ENCODE assay signal across 8 cellular contexts in genomic region chr10:132654708-132655661, GRCh38.
A peak's percentile ranks its signal among the peaks of the same experiment; 100 is the strongest.
DNase-seq lines count a peak whose midpoint lies in the region; ATAC-seq and TF ChIP-seq lines count a peak whose summit lies in the region.

No MANE protein-coding gene starts in this region.

- peaks cover 0 to 1% (median 0%) of the 10 kb centered on the region in 7 donors for H3K9me3 Mint-ChIP-seq in CD4-positive, CD25-positive, alpha-beta regulatory T cell

- TF ChIP-seq CTCF in HEK293 (tag by site-specific recombination; IDR thresholded peaks at IDR 0.05): peak; percentile 90

- no peaks in the 10 kb centered on the region for H3K9me3 ChIP-seq in CD4-positive, CD25-positive, alpha-beta regulatory T cell (ENCODE audit: control insufficient read depth in 2 of 2, low read length in 2 of 2)
- no peaks in the 10 kb centered on the region for H3K9me3 ChIP-seq in HEK293 (ENCODE audit: control insufficient read depth, insufficient read depth, low read depth, low read length)

- POLR2A ChIA-PET in HEK293 (lab: Yijun Ruan, JAX): no interaction called here

- no peak overlapping the region for H3K4me3 Mint-ChIP-seq in CD4-positive, CD25-positive, alpha-beta regulatory T cell

- H3K4me1 ChIP-seq in CD4-positive, CD25-positive, alpha-beta regulatory T cell (ENCODE audit: control insufficient read depth, insufficient read depth, low read length, poor library complexity, severe bottlenecking): no peaks in the 10 kb centered on the region
- H3K4me1 ChIP-seq in HEK293 (ENCODE audit: control insufficient read depth, insufficient read depth, low read length): no peaks in the 10 kb centered on the region

- no peak overlapping the region for H3K4me3 ChIP-seq in CD4-positive, CD25-positive, alpha-beta regulatory T cell (ENCODE audit: low read depth, low read length)
- H3K4me3 ChIP-seq in HEK293 (ENCODE audit: low read depth, low read length): no peak overlapping the region

- no peaks in the 10 kb centered on the region for H3K36me3 ChIP-seq in CD4-positive, CD25-positive, alpha-beta regulatory T cell (ENCODE audit: control insufficient read depth, insufficient read depth, low read length)
- H3K36me3 ChIP-seq in HEK293 (ENCODE audit: control insufficient read depth in 2 of 2, insufficient read depth in 1 of 2, low read length in 2 of 2): peaks cover 0 to 12% of the 10 kb centered on the region in 2 experiments; a peak in 1 of 3 replicates

- peak overlapping the region in 1 of 3 donors; percentile 60 for H3K27ac Mint-ChIP-seq in CD4-positive, CD25-positive, alpha-beta regulatory T cell

- H3K36me3 Mint-ChIP-seq in CD4-positive, CD25-positive, alpha-beta regulatory T cell: peaks cover 18% of the 10 kb centered on the region

- no peaks in the 10 kb centered on the region for H3K27me3 ChIP-seq in CD4-positive, CD25-positive, alpha-beta regulatory T cell (ENCODE audit: control insufficient read depth, insufficient read depth, low read length)

- H3K27ac ChIP-seq in CD4-positive, CD25-positive, alpha-beta regulatory T cell (ENCODE audit: insufficient read depth, low read length, poor library complexity, severe bottlenecking): no peak overlapping the region
- no peak overlapping the region for H3K27ac ChIP-seq in HEK293 (ENCODE audit: extremely low read depth, low read depth, low read length)

- no peaks in the 10 kb centered on the region for H3K27me3 Mint-ChIP-seq in CD4-positive, CD25-positive, alpha-beta regulatory T cell

- DNase-seq in CD4-positive, CD25-positive, alpha-beta regulatory T cell: peak in 2 of 3 donors; percentile 41 to 45
- DNase-seq in RPMI8226 (peak; percentile 12), glomerular visceral epithelial cell (ENCODE audit: extremely low spot score) (peak; percentile 68), posterior vena cava (ENCODE audit: low spot score) (peak; percentile 87), NCI-H2081 (lab: John Stamatoyannopoulos, UW) (no peak), NCI-H446 treated with DMSO at 0.1 percent for 48 hours (lab: John Stamatoyannopoulos, UW) (no peak)
- peak; percentile 55 for DNase-seq in activated naive CD4-positive, alpha-beta T cell treated with Interleukin-2 at 50 U/mL for 16 hours

- peaks cover 0 to 4% (median 4%) of the 10 kb centered on the region in 4 donors for H3K4me1 Mint-ChIP-seq in CD4-positive, CD25-positive, alpha-beta regulatory T cell

- CTCF ChIA-PET in HEK293 (lab: Yijun Ruan, JAX): interaction anchor here (0.6 to 3.0 kb wide), 24 partner anchors 8 to 421 kb away, joined by 3 to 24 read pairs (median 3); no protein-coding TSS in a partner anchor

- intact Hi-C loops in posterior vena cava (cut with DNase I): loop anchor here in 1 of 2 donors (5.0 kb wide), 1 partner anchor 502 kb away; no protein-coding TSS in a partner anchor

- ATAC-seq in CD4-positive, CD25-positive, alpha-beta regulatory T cell (ENCODE audit: low read depth in 2 of 2): peak in 1 of 2 donors; percentile 41

TF ChIP-seq in HEK293, 187 proteins besides CTCF, POLR2A, EP300 and RAD21:
- no peak for TF ChIP-seq ZNF169 (tag by site-specific recombination; IDR thresholded peaks at IDR 0.05)
- TF ChIP-seq KLF8 (tag by site-specific recombination; IDR thresholded peaks at IDR 0.05): no peak
- TF ChIP-seq KLF1 (tag by site-specific recombination; IDR thresholded peaks at IDR 0.05): peak; percentile 24; the same call in 1 of the 2 replicates
- TF ChIP-seq, protein P1, sequence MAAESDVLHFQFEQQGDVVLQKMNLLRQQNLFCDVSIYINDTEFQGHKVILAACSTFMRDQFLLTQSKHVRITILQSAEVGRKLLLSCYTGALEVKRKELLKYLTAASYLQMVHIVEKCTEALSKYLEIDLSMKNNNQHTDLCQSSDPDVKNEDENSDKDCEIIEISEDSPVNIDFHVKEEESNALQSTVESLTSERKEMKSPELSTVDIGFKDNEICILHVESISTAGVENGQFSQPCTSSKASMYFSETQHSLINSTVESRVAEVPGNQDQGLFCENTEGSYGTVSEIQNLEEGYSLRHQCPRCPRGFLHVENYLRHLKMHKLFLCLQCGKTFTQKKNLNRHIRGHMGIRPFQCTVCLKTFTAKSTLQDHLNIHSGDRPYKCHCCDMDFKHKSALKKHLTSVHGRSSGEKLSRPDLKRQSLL (tag by site-specific recombination; IDR thresholded peaks at IDR 0.05): peak; percentile 68; the same call in 1 of the 2 replicates
- no peak for TF ChIP-seq MEIS1 (CRISPR knock-in tag; IDR thresholded peaks at IDR 0.05; ENCODE audit: borderline replicate concordance)
- no peak for TF ChIP-seq KLF7 (tag by site-specific recombination; IDR thresholded peaks at IDR 0.05; ENCODE audit: borderline replicate concordance)
- peak; percentile 96 for TF ChIP-seq ZNF654 (tag by site-specific recombination; IDR thresholded peaks at IDR 0.05; ENCODE audit: low read depth)
- TF ChIP-seq BCL11B (tag by site-specific recombination; IDR thresholded peaks at IDR 0.05; ENCODE audit: low read depth): no peak
- TF ChIP-seq GLIS1 (tag by site-specific recombination; IDR thresholded peaks at IDR 0.05): peak; percentile 12; the same call in 1 of the 2 replicates
- TF ChIP-seq TRIM28 (IDR thresholded peaks at IDR 0.05; ENCODE audit: borderline replicate concordance, low read length): no peak

Comparison
In these comparisons a context has a peak if more than half of its experiments do, and no peak if none do; other contexts are left out.
1. DNase-seq: peak in CD4-positive, CD25-positive, alpha-beta regulatory T cell (2 of 3), RPMI8226 (single experiment), activated naive CD4-positive, alpha-beta T cell treated with Interleukin-2 at 50 U/mL for 16 hours (single experiment), glomerular visceral epithelial cell (single experiment) and posterior vena cava (single experiment); none in NCI-H2081 (0 of 2) and NCI-H446 treated with DMSO at 0.1 percent for 48 hours (single experiment).